ENCODE assay signal across 29 cellular contexts in the genomic region with DNA sequence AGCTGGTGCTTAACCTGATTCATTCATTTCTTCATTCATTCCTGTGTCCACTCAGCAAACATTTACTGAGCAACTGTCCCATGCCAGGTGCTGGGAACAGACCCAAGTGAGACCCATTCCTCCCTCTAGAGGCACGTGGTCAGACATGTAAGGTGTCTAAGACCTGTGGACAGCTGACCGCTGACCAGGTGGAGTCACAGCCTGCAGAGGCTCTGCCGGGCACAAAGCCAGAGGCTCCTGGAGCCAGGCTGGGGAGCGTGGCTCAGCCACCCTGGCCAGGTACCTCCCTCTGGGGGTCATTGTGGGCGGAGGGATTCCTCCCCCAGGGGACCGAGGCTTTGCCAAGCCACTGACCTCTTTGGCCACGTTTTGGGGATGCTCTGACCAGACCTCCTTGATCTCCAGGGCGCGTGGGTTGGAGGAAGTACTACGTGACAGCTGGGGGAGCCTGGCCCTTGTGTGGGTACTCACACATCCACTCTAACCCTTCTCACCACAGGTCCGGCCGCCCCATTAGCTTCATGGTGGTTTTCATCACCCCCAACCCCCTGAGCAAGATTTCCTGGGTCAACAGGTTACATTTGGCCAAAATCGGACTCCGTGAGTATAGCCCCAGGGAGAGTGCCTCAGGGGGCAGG.
"Had no signal": no experiment of that assay in that cellular context is flagged by ENCODE, and none has a peak within 500 bp of the region (broad histone marks: within the 10 kb centered on the region; RNA-seq: fewer than 3 reads in every experiment).

No MANE protein-coding gene starts in this region.

- H3K27me3 ChIP-seq: body of pancreas, gastroesophageal sphincter, hepatocyte, ovary, testis, uterus had no signal

- H3K27me3 Mint-ChIP-seq: activated naive CD8-positive, alpha-beta T cell; progenitor cell of endocrine pancreas; type B pancreatic cell had no signal

- H3K27ac ChIP-seq: body of pancreas, gastroesophageal sphincter, hepatocyte, ovary, skin epidermis, testis, uterus, VCaP had no signal

- H3K4me3 ChIP-seq: body of pancreas, gastroesophageal sphincter, hepatocyte, ovary, skin epidermis, testis, uterus had no signal

- H3K36me3 ChIP-seq: ovary, uterus had no signal

- H3K9me3 ChIP-seq: body of pancreas, gastroesophageal sphincter, ovary, testis, uterus had no signal

- H3K4me1 ChIP-seq: body of pancreas, testis, uterus had no signal

- H3K4me2 ChIP-seq: hepatocyte had no signal

- H3K9me3 Mint-ChIP-seq: naive B cell; nephron progenitor cell; T-helper 1 cell treated with Interleukin-12 subunit alpha and Interleukin-12 subunit beta and Interleukin-4 antibody, amounts not matched to agents 30 μg/mL and 1 μg/mL, for 36 hours; type B pancreatic cell had no signal

- H3K4me1 Mint-ChIP-seq: nephron progenitor cell had no signal

- H3K36me3 Mint-ChIP-seq: activated naive CD8-positive, alpha-beta T cell; naive B cell had no signal

- DNase-seq: activated CD4-positive, alpha-beta T cell treated with anti-CD3 and anti-CD28 coated beads for 4 hours; activated CD4-positive, alpha-beta T cell treated with anti-CD3 and anti-CD28 coated beads, Interleukin-2, amount 50 U/mL, for 48 hours; activated CD8-positive, alpha-beta memory T cell treated with anti-CD3 and anti-CD28 coated beads for 24 hours; activated effector memory CD4-positive, alpha-beta T cell treated with Interleukin-2 at 50 U/mL for 16 hours; activated naive CD4-positive, alpha-beta T cell treated with Interleukin-2 at 50 U/mL for 16 hours; anterior cingulate cortex; body of pancreas; effector memory CD4-positive, alpha-beta T cell; erythroblast; islet precursor cell; left ventricle myocardium superior; mammary epithelial cell; naive B cell; nephron progenitor cell; ovary; stimulated activated CD4-positive, alpha-beta T cell treated with anti-CD3 and anti-CD28 coated beads, Interleukin-12 subunit alpha, Interleukin-12 subunit beta, amount 100 ng/mL, for 4 hours; stimulated activated CD4-positive, alpha-beta T cell treated with anti-CD3 and anti-CD28 coated beads, Interleukin-4, amount 100 ng/mL, for 1 hour; stimulated activated naive CD8-positive, alpha-beta T cell treated with anti-CD3 and anti-CD28 coated beads, Interleukin-15, Interleukin-2, amounts not matched to agents 100 U/mL and 50 U/mL, for 24 hours; T-helper 9 cell; testis; uterus had no signal

- H2AFZ ChIP-seq: hepatocyte had no signal

- H3K27ac Mint-ChIP-seq: activated naive CD8-positive, alpha-beta T cell; nephron progenitor cell; progenitor cell of endocrine pancreas; T-helper 1 cell treated with Interleukin-12 subunit alpha and Interleukin-12 subunit beta and Interleukin-4 antibody, amounts not matched to agents 30 μg/mL and 1 μg/mL, for 36 hours had no signal

- H3K4me3 Mint-ChIP-seq: activated naive CD8-positive, alpha-beta T cell; naive B cell; nephron progenitor cell; T-helper 1 cell treated with Interleukin-12 subunit alpha and Interleukin-12 subunit beta and Interleukin-4 antibody, amounts not matched to agents 30 μg/mL and 1 μg/mL, for 36 hours; type B pancreatic cell had no signal
